16 cellular contexts compared by ENCODE assay signal in the genomic region with DNA sequence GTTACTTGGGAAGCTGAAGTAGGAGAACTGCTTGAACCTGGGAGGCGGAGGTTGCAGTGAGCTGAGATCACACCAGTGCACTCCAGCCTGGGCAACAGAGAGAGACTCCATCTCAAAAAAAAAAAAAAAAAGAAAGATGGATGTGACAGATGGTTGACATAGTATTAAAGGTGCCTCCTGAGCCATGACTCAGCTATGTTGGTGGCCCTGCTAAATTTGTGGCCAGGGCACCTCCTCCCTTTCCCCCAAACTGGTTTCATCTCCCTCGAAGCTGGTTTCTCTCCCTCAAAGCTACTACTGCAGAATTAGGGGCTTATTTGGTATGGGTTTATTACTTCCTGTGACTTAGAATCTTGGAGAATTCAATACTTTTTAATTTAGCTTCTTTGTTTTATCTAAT. TPM values are rescaled to one million over a fixed set of nuclear protein-coding genes. Genes with fewer than 3 reads are reported as not detected.
DNase-seq lines count a peak whose midpoint lies in the region; ATAC-seq and TF ChIP-seq lines count a peak whose summit lies in the region.
"Had no signal": no experiment of that assay in that cellular context is flagged by ENCODE, and none has a peak within 500 bp of the region (broad histone marks: within the 10 kb centered on the region; RNA-seq: fewer than 3 reads in every experiment).

No MANE protein-coding gene starts in this region.

- H3K4me3 ChIP-seq in MM.1S (ENCODE audit: low read length), result no peak overlapping the region
- H3K4me3 ChIP-seq: MG63, Peyer's patch had no signal

- H3F3A ChIP-seq in MM.1S (ENCODE audit: insufficient read depth, low read length), result no peaks in the 10 kb centered on the region

- H3K4me2 ChIP-seq in MM.1S (ENCODE audit: low read depth, low read length), result peak overlapping the region; percentile 3; the same call in 1 of the 2 replicates

- H3K36me3 ChIP-seq in MM.1S (replicated peaks; ENCODE audit: insufficient read depth, low read length), result no peaks in the 10 kb centered on the region
- H3K36me3 ChIP-seq: MG63, Peyer's patch had no signal

- H3K27me3 ChIP-seq in MM.1S (replicated peaks; ENCODE audit: insufficient read depth, low read length), result no peaks in the 10 kb centered on the region
- H3K27me3 ChIP-seq: MG63, Peyer's patch had no signal

- no peak overlapping the region for H3K27ac ChIP-seq in MM.1S (ENCODE audit: low read length)
- H3K27ac ChIP-seq: Peyer's patch had no signal

- H3K9ac ChIP-seq in MM.1S (ENCODE audit: low read length), result no peak overlapping the region

- H3K9me3 Mint-ChIP-seq in activated CD8-positive, alpha-beta T cell treated with anti-CD3 and anti-CD28 coated beads, Interleukin-2, amount 10 ng/mL, durations not matched to agents 7 days and 5 days (ENCODE audit: insufficient read depth), result no peaks in the 10 kb centered on the region
- no peaks in the 10 kb centered on the region for H3K9me3 Mint-ChIP-seq in stimulated activated effector memory CD8-positive, alpha-beta T cell treated with anti-CD3 and anti-CD28 coated beads, Interleukin-12 subunit alpha, Interleukin-12 subunit beta, amount 100 ng/mL, for 72 hours
- H3K9me3 Mint-ChIP-seq: CD8-positive, alpha-beta T cell had no signal

- no peaks in the 10 kb centered on the region for H3K27me3 Mint-ChIP-seq in activated CD8-positive, alpha-beta T cell treated with anti-CD3 and anti-CD28 coated beads, Interleukin-2, amount 10 ng/mL, durations not matched to agents 7 days and 5 days (ENCODE audit: low read depth)

- CTCF ChIA-PET in activated CD8-positive, alpha-beta T cell treated with anti-CD3 and anti-CD28 coated beads, Interleukin-2, amount 10 ng/mL, durations not matched to agents 7 days and 5 days (lab: Charles Lee), result interaction anchor here (0.6 kb wide), 1 partner anchor 57 kb away, joined by 3 read pairs; a partner anchor contains a TSS

- H3K9me3 ChIP-seq in MM.1S (replicated peaks; ENCODE audit: insufficient read depth, low read length), result no peaks in the 10 kb centered on the region
- H3K9me3 ChIP-seq: MG63, Peyer's patch had no signal

- H3K9me2 ChIP-seq in MM.1S (replicated peaks; ENCODE audit: insufficient read depth, low read length), result no peaks in the 10 kb centered on the region

- no peak overlapping the region for H3K4me3 Mint-ChIP-seq in activated CD8-positive, alpha-beta T cell treated with anti-CD3 and anti-CD28 coated beads, Interleukin-2, amount 10 ng/mL, durations not matched to agents 7 days and 5 days
- H3K4me3 Mint-ChIP-seq in stimulated activated effector memory CD8-positive, alpha-beta T cell treated with anti-CD3 and anti-CD28 coated beads, Interleukin-12 subunit alpha, Interleukin-12 subunit beta, amount 100 ng/mL, for 72 hours, result no peak overlapping the region
- H3K4me3 Mint-ChIP-seq: CD8-positive, alpha-beta T cell had no signal

- H3K27ac Mint-ChIP-seq in activated CD8-positive, alpha-beta T cell treated with anti-CD3 and anti-CD28 coated beads, Interleukin-2, amount 10 ng/mL, durations not matched to agents 7 days and 5 days, result no peak overlapping the region
- H3K27ac Mint-ChIP-seq in stimulated activated effector memory CD8-positive, alpha-beta T cell treated with anti-CD3 and anti-CD28 coated beads, Interleukin-12 subunit alpha, Interleukin-12 subunit beta, amount 100 ng/mL, for 72 hours, result no peak overlapping the region
- H3K27ac Mint-ChIP-seq: CD8-positive, alpha-beta T cell had no signal

- no peaks in the 10 kb centered on the region for H4K20me1 ChIP-seq in MM.1S (ENCODE audit: insufficient read depth, low read length)

- H3K4me1 Mint-ChIP-seq in activated CD8-positive, alpha-beta T cell treated with anti-CD3 and anti-CD28 coated beads, Interleukin-2, amount 10 ng/mL, durations not matched to agents 7 days and 5 days (ENCODE audit: low read depth), result peaks cover 37% of the 10 kb centered on the region
- H3K4me1 Mint-ChIP-seq in stimulated activated effector memory CD8-positive, alpha-beta T cell treated with anti-CD3 and anti-CD28 coated beads, Interleukin-12 subunit alpha, Interleukin-12 subunit beta, amount 100 ng/mL, for 72 hours, result peaks cover 7% of the 10 kb centered on the region

- peak; percentile 9 for DNase-seq in activated CD4-positive, alpha-beta T cell treated with anti-CD3 and anti-CD28 coated beads for 48 hours
- no peak for DNase-seq in activated CD4-positive, alpha-beta T cell treated with anti-CD3 and anti-CD28 coated beads for 1 hour
- DNase-seq in MM.1S (peak; percentile 56), AML-193 (lab: John Stamatoyannopoulos, UW) (no peak), NCI-H146 (lab: John Stamatoyannopoulos, UW) (no peak)
- peak; percentile 29 for DNase-seq in activated CD8-positive, alpha-beta T cell treated with anti-CD3 and anti-CD28 coated beads, Interleukin-2, amount 10 ng/mL, durations not matched to agents 7 days and 5 days
- no peak for DNase-seq in stimulated activated effector memory CD8-positive, alpha-beta T cell treated with anti-CD3 and anti-CD28 coated beads, Interleukin-12 subunit alpha, Interleukin-12 subunit beta, amount 100 ng/mL, for 72 hours (ENCODE audit: low spot score in 2 of 2)
- DNase-seq: CD8-positive, alpha-beta T cell; EL; KG1; MG63; NCI-H1417; NCI-H2081; NCI-H2227 treated with DMSO at 0.1 percent for 48 hours; NCI-H526; Peyer's patch had no signal

- H3K4me1 ChIP-seq in MM.1S (ENCODE audit: low read length), result peaks cover 9% of the 10 kb centered on the region
- H3K4me1 ChIP-seq: Peyer's patch had no signal

- H2AFZ ChIP-seq in MM.1S (ENCODE audit: low read length), result no peak overlapping the region

- POLR2A ChIA-PET in activated CD8-positive, alpha-beta T cell treated with anti-CD3 and anti-CD28 coated beads, Interleukin-2, amount 10 ng/mL, durations not matched to agents 7 days and 5 days (lab: Charles Lee), result no interaction called here

- H3K36me3 Mint-ChIP-seq in activated CD8-positive, alpha-beta T cell treated with anti-CD3 and anti-CD28 coated beads, Interleukin-2, amount 10 ng/mL, durations not matched to agents 7 days and 5 days (ENCODE audit: low read depth), result peaks cover 2% of the 10 kb centered on the region
- no peaks in the 10 kb centered on the region for H3K36me3 Mint-ChIP-seq in stimulated activated effector memory CD8-positive, alpha-beta T cell treated with anti-CD3 and anti-CD28 coated beads, Interleukin-12 subunit alpha, Interleukin-12 subunit beta, amount 100 ng/mL, for 72 hours

- no peaks in the 10 kb centered on the region for H3K79me2 ChIP-seq in MM.1S (ENCODE audit: low read length)

- ATAC-seq in activated CD8-positive, alpha-beta T cell treated with anti-CD3 and anti-CD28 coated beads, Interleukin-2, amount 10 ng/mL, durations not matched to agents 7 days and 5 days, result peak; percentile 39
- peak; percentile 77 for ATAC-seq in stimulated activated effector memory CD8-positive, alpha-beta T cell treated with anti-CD3 and anti-CD28 coated beads, Interleukin-12 subunit alpha, Interleukin-12 subunit beta, amount 100 ng/mL, for 72 hours
- ATAC-seq: CD8-positive, alpha-beta T cell had no signal

- TF ChIP-seq CTCF in MM.1S (IDR thresholded peaks at IDR 0.05; ENCODE audit: low read length), result no peak

RNA-seq across cellular contexts. Expression of a gene that starts 31.5 kb away (rescaled TPM):
- 10 to 100 TPM; 98.2 to 99.4 TPM for total RNA-seq in activated CD8-positive, alpha-beta T cell treated with anti-CD3 and anti-CD28 coated beads, Interleukin-2, amount 10 ng/mL, durations not matched to agents 7 days and 5 days

RNA-seq across cellular contexts. Expression of a gene that starts 31.6 kb away (rescaled TPM):
- 10 to 100 TPM; 59.1 to 62.3 TPM for total RNA-seq in activated CD8-positive, alpha-beta T cell treated with anti-CD3 and anti-CD28 coated beads, Interleukin-2, amount 10 ng/mL, durations not matched to agents 7 days and 5 days

RNA-seq across cellular contexts. Expression of a gene that starts 44.1 kb away (rescaled TPM):
- 10 to 100 TPM; 17.1 to 22.9 TPM for total RNA-seq in activated CD8-positive, alpha-beta T cell treated with anti-CD3 and anti-CD28 coated beads, Interleukin-2, amount 10 ng/mL, durations not matched to agents 7 days and 5 days

RNA-seq across cellular contexts. Expression of a gene that starts 44.4 kb away (rescaled TPM):
- total RNA-seq in activated CD8-positive, alpha-beta T cell treated with anti-CD3 and anti-CD28 coated beads, Interleukin-2, amount 10 ng/mL, durations not matched to agents 7 days and 5 days, result under 1 TPM; 0.24 to 0.76 TPM

RNA-seq across cellular contexts. Expression of a gene that starts 45.7 kb away (rescaled TPM):
- total RNA-seq in activated CD8-positive, alpha-beta T cell treated with anti-CD3 and anti-CD28 coated beads, Interleukin-2, amount 10 ng/mL, durations not matched to agents 7 days and 5 days, result under 1 TPM; 0.26 to 0.40 TPM
- total RNA-seq: CD8-positive, alpha-beta T cell had no signal

Comparison
In these comparisons a context has a peak if more than half of its experiments do, and no peak if none do; other contexts are left out.
1. DNase-seq: peak in activated CD4-positive, alpha-beta T cell treated with anti-CD3 and anti-CD28 coated beads for 48 hours (single experiment), MM.1S (single experiment) and activated CD8-positive, alpha-beta T cell treated with anti-CD3 and anti-CD28 coated beads, Interleukin-2, amount 10 ng/mL, durations not matched to agents 7 days and 5 days (single experiment); none in activated CD4-positive, alpha-beta T cell treated with anti-CD3 and anti-CD28 coated beads for 1 hour (single experiment), stimulated activated effector memory CD8-positive, alpha-beta T cell treated with anti-CD3 and anti-CD28 coated beads, Interleukin-12 subunit alpha, Interleukin-12 subunit beta, amount 100 ng/mL, for 72 hours (0 of 2), AML-193 (0 of 2) and NCI-H146 (single experiment).